In the genomic region with DNA sequence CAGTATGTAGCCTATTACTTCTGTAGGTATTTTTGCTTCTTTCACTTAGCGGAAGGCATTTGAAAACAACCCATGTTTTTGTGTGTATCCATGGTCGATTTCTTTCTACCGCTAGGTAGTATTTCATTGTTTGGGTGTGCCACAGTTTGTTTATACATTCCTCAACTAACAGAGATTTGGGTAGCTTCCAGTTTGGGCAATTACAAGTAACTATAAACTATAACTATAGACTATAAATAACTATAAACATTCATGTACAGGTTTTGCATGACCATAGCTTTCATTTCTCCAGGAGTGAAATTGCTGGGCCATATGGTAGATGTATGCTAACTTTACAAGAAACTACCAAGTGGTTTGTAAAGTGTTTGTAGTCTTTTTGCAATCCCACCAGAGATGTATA, we compare ENCODE assay signal across 23 cellular contexts. TPM values are rescaled to one million over a fixed set of nuclear protein-coding genes. Genes with fewer than 3 reads are reported as not detected.
"Had no signal": no experiment of that assay in that cellular context is flagged by ENCODE, and none has a peak within 500 bp of the region (broad histone marks: within the 10 kb centered on the region; RNA-seq: fewer than 3 reads in every experiment).

No MANE protein-coding gene starts in this region.

- DNase-seq: Kasumi-1, MG63, NCI-H1092, NCI-H1105 treated with DMSO at 0.1 percent for 48 hours, NCI-H1417 treated with DMSO at 0.1 percent for 48 hours, NCI-H146, NCI-H1694 treated with DMSO at 0.1 percent for 48 hours, NCI-H1930, NCI-H2081, NCI-H2107, NCI-H2227 treated with DMSO at 0.1 percent for 48 hours, NCI-H510A, NCI-H524 treated with DMSO at 0.1 percent for 48 hours, NCI-H69, NCI-H774, SHP77, SK-N-SH, SW 1271 had no signal

- H3K4me3 ChIP-seq: K562, MG63 had no signal

- H3K9ac ChIP-seq: KMS-11, SK-N-SH had no signal

- H3K9me3 ChIP-seq: MG63, SK-N-SH had no signal

- ATAC-seq: K562, Panc1 had no signal

- H3K4me2 ChIP-seq: KMS-11, SK-N-SH had no signal

- H3K9me2 ChIP-seq: SK-N-SH had no signal

- H3K36me3 ChIP-seq: MG63 had no signal

- H3K27ac ChIP-seq: HL-60, KMS-11, RWPE1 had no signal

RNA-seq across cellular contexts. Expression of a gene that starts 52.8 kb away (rescaled TPM):
- total RNA-seq: K562 had no signal
